ENCODE assay signal across 8 cellular contexts in the genomic region with DNA sequence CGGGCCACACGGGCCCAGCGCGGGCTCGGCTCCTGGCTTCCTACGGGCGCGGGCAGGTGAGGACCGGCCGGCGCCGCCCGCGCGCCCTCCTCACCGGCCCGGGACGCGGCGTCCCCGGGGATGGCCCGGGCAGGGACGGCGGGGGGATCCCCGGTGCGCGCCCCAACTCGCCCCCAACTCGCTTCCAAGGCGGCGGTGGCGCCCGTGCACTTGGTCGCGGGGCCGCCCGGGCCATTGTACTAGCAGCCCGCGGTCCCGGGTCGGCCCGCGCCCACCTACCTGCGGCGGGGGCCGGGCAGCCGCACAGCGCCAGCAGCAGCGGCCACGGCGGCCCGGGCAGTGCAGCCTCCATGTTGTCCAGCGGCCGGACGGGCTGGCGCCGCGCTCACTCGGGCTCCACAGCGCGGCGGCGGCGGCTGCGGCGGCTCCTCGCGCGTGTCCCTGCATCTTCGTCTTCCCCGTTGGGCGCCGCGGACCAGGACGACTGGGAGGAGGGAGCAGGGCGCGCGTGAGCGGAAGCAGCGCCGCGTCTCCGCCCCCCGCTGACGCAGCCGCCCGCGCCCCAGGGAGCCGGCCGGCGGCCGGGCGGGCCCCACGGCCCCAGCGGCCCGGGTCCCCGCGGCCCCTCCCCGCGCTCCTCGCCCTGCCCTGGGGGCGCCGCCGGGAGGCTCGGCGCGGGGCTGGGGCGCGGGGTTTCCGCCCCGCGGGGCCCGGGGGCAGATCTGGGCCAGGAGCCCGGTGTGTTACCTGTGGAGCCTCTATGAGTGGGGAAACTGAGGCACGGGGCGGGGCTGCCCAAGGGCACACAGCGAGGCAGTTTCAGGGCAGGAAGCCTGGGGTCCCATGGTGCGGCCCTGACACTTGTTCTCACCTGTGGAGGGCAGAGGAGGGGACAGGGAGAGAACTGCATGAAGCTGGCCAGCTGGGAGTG.
DNase-seq lines count a peak whose midpoint lies in the region; ATAC-seq, FAIRE-seq and TF ChIP-seq lines count a peak whose summit lies in the region.

No MANE protein-coding gene starts in this region.

- peak overlapping the region; percentile 39 to 83 (median 60) for H3K4me3 ChIP-seq in H1 (ENCODE audit: extremely low read depth in 1 of 4, insufficient read depth in 2 of 4, low read depth in 3 of 4, low read length in 4 of 4)
- peak overlapping the region; percentile 50 for H3K4me3 ChIP-seq in mesodermal cell (ENCODE audit: extremely low read depth, insufficient read depth, low read length, poor library complexity, severe bottlenecking)

- H3K4ac ChIP-seq in H1 (replicated peaks; ENCODE audit: insufficient read length, low read depth, low read length), result peak overlapping the region; percentile 69

- DNase-seq in COLO829 (ENCODE audit: low spot score) (peak; percentile 30), NCI-H2171 (lab: John Stamatoyannopoulos, UW) (peak; percentile 48), H1 (ENCODE audit: low read depth in 1 of 2, low spot score in 2 of 2) (no peak), NCI-H1694 (lab: John Stamatoyannopoulos, UW) (no peak)
- peak; percentile 79 for DNase-seq in activated CD8-positive, alpha-beta memory T cell treated with anti-CD3 and anti-CD28 coated beads, Interleukin-2, amount 10 ng/mL, durations not matched to agents 7 days and 5 days
- peak; percentile 43 for DNase-seq in stimulated activated CD8-positive, alpha-beta memory T cell treated with anti-CD3 and anti-CD28 coated beads, Interleukin-15, amount 100 ng/mL, for 24 hours (ENCODE audit: low read depth)

- no peak overlapping the region for H2BK120ac ChIP-seq in H1 (replicated peaks; ENCODE audit: low read depth, low read length)

- TF ChIP-seq EP300 in H1 (IDR thresholded peaks at IDR 0.05; ENCODE audit: borderline replicate concordance in 1 of 2, low read depth in 2 of 2, low read length in 2 of 2), result no peak

- H4K20me1 ChIP-seq in H1 (replicated peaks in 1 of 2; ENCODE audit: control insufficient read depth in 1 of 2, insufficient read depth in 2 of 2, low read length in 2 of 2), result peaks cover 0 to 11% of the 10 kb centered on the region in 2 experiments

- H3K9me3 ChIP-seq in H1 (ENCODE audit: insufficient read depth in 2 of 2, low read depth in 1 of 2, low read length in 1 of 2), result no peaks in the 10 kb centered on the region
- no peaks in the 10 kb centered on the region for H3K9me3 ChIP-seq in mesodermal cell (ENCODE audit: control insufficient read depth, low read length)

- peaks cover 3% of the 10 kb centered on the region; the same call in 1 of the 2 replicates for H3K79me1 ChIP-seq in H1 (ENCODE audit: low read depth, low read length)

- no peaks in the 10 kb centered on the region for H3K27me3 Mint-ChIP-seq in activated CD8-positive, alpha-beta memory T cell treated with anti-CD3 and anti-CD28 coated beads, Interleukin-2, amount 10 ng/mL, durations not matched to agents 7 days and 5 days

- no peak for TF ChIP-seq POLR2A in H1 (IDR thresholded peaks at IDR 0.05; ENCODE audit: control extremely low read depth in 1 of 2, low read depth in 2 of 2, low read length in 2 of 2)

- H3K27ac Mint-ChIP-seq in activated CD8-positive, alpha-beta memory T cell treated with anti-CD3 and anti-CD28 coated beads, Interleukin-2, amount 10 ng/mL, durations not matched to agents 7 days and 5 days, result peak overlapping the region; percentile 63

- H3K18ac ChIP-seq in H1 (ENCODE audit: extremely low read depth, low read length), result no peak overlapping the region; the same call in 1 of the 2 replicates

- H2AFZ ChIP-seq in H1 (ENCODE audit: low read length), result no peak overlapping the region

- H3K23ac ChIP-seq in H1 (ENCODE audit: insufficient read length), result no peak overlapping the region

- no peak overlapping the region for H2BK5ac ChIP-seq in H1 (ENCODE audit: low read depth, low read length)

- peaks cover 9 to 39% (median 20%) of the 10 kb centered on the region in 4 experiments for H3K4me1 ChIP-seq in H1 (replicated peaks in 1 of 4; ENCODE audit: control insufficient read depth in 3 of 4, insufficient read depth in 4 of 4, low read length in 3 of 4)
- peaks cover 12% of the 10 kb centered on the region for H3K4me1 ChIP-seq in mesodermal cell (ENCODE audit: control insufficient read depth, insufficient read depth, low read length, poor library complexity, severe bottlenecking)

- H3K23me2 ChIP-seq in H1 (ENCODE audit: low read depth, low read length), result peaks cover 7% of the 10 kb centered on the region; the same call in 1 of the 2 replicates

- H3K27me3 ChIP-seq in H1 (replicated peaks in 1 of 4; ENCODE audit: control insufficient read depth in 3 of 4, extremely low read depth in 1 of 4, insufficient read depth in 3 of 4, low read length in 3 of 4), result peaks cover 0 to 6% (median 6%) of the 10 kb centered on the region in 4 experiments; a peak in 4 of 7 replicates

- H4K91ac ChIP-seq in H1 (replicated peaks; ENCODE audit: insufficient read length, low read length), result no peak overlapping the region

- H4K8ac ChIP-seq in H1 (ENCODE audit: extremely low read depth, insufficient read depth, low read length), result 0 out of 2 replicates have a peak overlapping the region, but pooled peaks have one; percentile 17

- 2% methylated on average over 62 of the region's 118 CpGs; no CpG with 5 or more reads in 1 of the 2 experiments for WGBS in H1 (ENCODE audit: extremely low coverage in 1 of 2, insufficient coverage in 1 of 2, insufficient read length in 1 of 2, insufficient replicate concordance in 2 of 2, low coverage in 1 of 2, low lambda C conversion rate in 2 of 2, missing lambda C conversion rate in 1 of 2), 2 experiments
- WGBS in mesodermal cell (ENCODE audit: insufficient coverage in 2 of 2), 2 experiments, result 1 to 2% methylated on average over 76 to 104 of the region's 118 CpGs

- peaks cover 40% of the 10 kb centered on the region for H3K4me1 Mint-ChIP-seq in activated CD8-positive, alpha-beta memory T cell treated with anti-CD3 and anti-CD28 coated beads, Interleukin-2, amount 10 ng/mL, durations not matched to agents 7 days and 5 days

- H4K5ac ChIP-seq in H1 (ENCODE audit: insufficient read length, low read depth, low read length), result no peak overlapping the region

- peak; percentile 61 for ATAC-seq in GM21515 (IDR thresholded peaks at IDR 0.05; ENCODE audit: unreplicated experiment)
- ATAC-seq in activated CD8-positive, alpha-beta memory T cell treated with anti-CD3 and anti-CD28 coated beads, Interleukin-2, amount 10 ng/mL, durations not matched to agents 7 days and 5 days, result peak; percentile 92

- no peak overlapping the region for H2BK15ac ChIP-seq in H1 (ENCODE audit: low read length)

- H3K27ac ChIP-seq in H1 (ENCODE audit: low read depth, low read length) (no peak overlapping the region; the same call in 1 of the 2 replicates), mesodermal cell (ENCODE audit: low read depth, low read length, severe bottlenecking) (no peak overlapping the region)

- POLR2A ChIA-PET in H1 (lab: Charles Lee; ENCODE audit: partially characterized antibody), result interaction anchor here (0.6 to 0.8 kb wide), 2 partner anchors 14 to 493 kb away, joined by 3 read pairs; no protein-coding TSS in a partner anchor

- H3K79me2 ChIP-seq in H1 (ENCODE audit: control insufficient read depth in 1 of 2, insufficient read depth in 2 of 2, low read length in 2 of 2), result peaks cover 0 to 42% of the 10 kb centered on the region in 2 experiments; a peak in 3 of 4 replicates

- 0 out of 2 replicates have a peak overlapping the region, but pooled peaks have one; percentile 60 for H2BK12ac ChIP-seq in H1 (ENCODE audit: low read depth, low read length)

- TF ChIP-seq RAD21 in H1 (IDR thresholded peaks at IDR 0.05 in 1 of 2, conservative IDR thresholded peaks at IDR 0.05 in 1 of 2; ENCODE audit: low read depth in 2 of 2, low read length in 2 of 2), result no peak

- no peak overlapping the region for H2AK5ac ChIP-seq in H1 (ENCODE audit: low read depth, low read length)

- no peaks in the 10 kb centered on the region for H3K36me3 ChIP-seq in H1 (ENCODE audit: control insufficient read depth in 2 of 4, insufficient read depth in 4 of 4, low read length in 3 of 4)
- H3K36me3 ChIP-seq in mesodermal cell (ENCODE audit: control insufficient read depth, insufficient read depth, low read length), result no peaks in the 10 kb centered on the region

- no peak overlapping the region for H2BK20ac ChIP-seq in H1 (ENCODE audit: low read length)

- CTCF ChIA-PET in activated CD8-positive, alpha-beta memory T cell treated with anti-CD3 and anti-CD28 coated beads, Interleukin-2, amount 10 ng/mL, durations not matched to agents 7 days and 5 days (lab: Charles Lee), result no interaction called here
- CTCF ChIA-PET in H1 (lab: Charles Lee; ENCODE audit: partially characterized antibody), result interaction anchor here (1.0 to 2.1 kb wide), 2 partner anchors 17 to 22 kb away, joined by 3 to 7 read pairs; no protein-coding TSS in a partner anchor

- peak overlapping the region; percentile 65 for H3K4me3 Mint-ChIP-seq in activated CD8-positive, alpha-beta memory T cell treated with anti-CD3 and anti-CD28 coated beads, Interleukin-2, amount 10 ng/mL, durations not matched to agents 7 days and 5 days

- no peak overlapping the region for H3K14ac ChIP-seq in H1 (ENCODE audit: insufficient read length)

- FAIRE-seq in H1 (lab: Jason Lieb, UNC), result no peak

- H3K4me2 ChIP-seq in H1 (ENCODE audit: insufficient read depth in 1 of 2, low read depth in 2 of 2, low read length in 2 of 2), result peak overlapping the region; percentile 80 to 83

- TF ChIP-seq CTCF in H1 (IDR thresholded peaks at IDR 0.05; ENCODE audit: control extremely low read depth in 1 of 3, insufficient read depth in 1 of 3, low read depth in 1 of 3, low read length in 3 of 3), result no peak

- no peaks in the 10 kb centered on the region for H3K9me3 Mint-ChIP-seq in activated CD8-positive, alpha-beta memory T cell treated with anti-CD3 and anti-CD28 coated beads, Interleukin-2, amount 10 ng/mL, durations not matched to agents 7 days and 5 days (ENCODE audit: low read depth)

- H3K9ac ChIP-seq in H1 (replicated peaks in 1 of 4; ENCODE audit: extremely low read depth in 1 of 4, low read depth in 3 of 4, low read length in 3 of 4), result peak overlapping the region; percentile 29 to 68 (median 54); a peak in 5 of 7 replicates

- no peaks in the 10 kb centered on the region for H3K36me3 Mint-ChIP-seq in activated CD8-positive, alpha-beta memory T cell treated with anti-CD3 and anti-CD28 coated beads, Interleukin-2, amount 10 ng/mL, durations not matched to agents 7 days and 5 days

- H3K56ac ChIP-seq in H1 (replicated peaks; ENCODE audit: insufficient read length, low read depth, low read length), result no peak overlapping the region

TF ChIP-seq in H1, 55 proteins besides CTCF, POLR2A, EP300 and RAD21 (continues in another document):
- TF ChIP-seq CHD2 (IDR thresholded peaks at IDR 0.05; ENCODE audit: low read length) (no peak), SP1 (IDR thresholded peaks at IDR 0.05; ENCODE audit: low read depth, low read length) (no peak), POLR2AphosphoS5 (IDR thresholded peaks at IDR 0.05; ENCODE audit: low read depth, low read length) (no peak), FOSL1 (IDR thresholded peaks at IDR 0.05; ENCODE audit: insufficient read depth, low read depth, low read length) (no peak), CHD1 (IDR thresholded peaks at IDR 0.05; ENCODE audit: low read depth, low read length) (no peak), TAF7 (optimal IDR thresholded peaks at IDR 0.05; ENCODE audit: borderline replicate concordance, low read depth, low read length) (peak; percentile 20), BCL11A (IDR thresholded peaks at IDR 0.05; ENCODE audit: low read depth in 2 of 2, low read length in 2 of 2) (no peak)

Comparison
In these comparisons a context has a peak if more than half of its experiments do, and no peak if none do; other contexts are left out.
1. DNase-seq: peak in COLO829 (single experiment), NCI-H2171 (single experiment), activated CD8-positive, alpha-beta memory T cell treated with anti-CD3 and anti-CD28 coated beads, Interleukin-2, amount 10 ng/mL, durations not matched to agents 7 days and 5 days (single experiment) and stimulated activated CD8-positive, alpha-beta memory T cell treated with anti-CD3 and anti-CD28 coated beads, Interleukin-15, amount 100 ng/mL, for 24 hours (single experiment); none in H1 (0 of 2) and NCI-H1694 (single experiment).